Comparison of ENCODE assay signal across 8 cellular contexts in genomic region chr2:10303174-10303633, GRCh38. TPM values are rescaled to one million over a fixed set of nuclear protein-coding genes. Genes with fewer than 3 reads are reported as not detected.
DNase-seq lines count a peak whose midpoint lies in the region; ATAC-seq and TF ChIP-seq lines count a peak whose summit lies in the region.

No MANE protein-coding gene starts in this region.

- H3K36me3 Mint-ChIP-seq in CD4-positive, CD25-positive, alpha-beta regulatory T cell, result no peaks in the 10 kb centered on the region
- peaks cover 17% of the 10 kb centered on the region for H3K36me3 Mint-ChIP-seq in dendritic cell treated with granulocyte-macrophage colony-stimulating factor and Interleukin-4, amounts not matched to agents 40 ng/mL and 50 ng/mL, for 4 days (ENCODE audit: low read depth)

- peak overlapping the region; percentile 93 to 99 (median 98) for H3K4me3 Mint-ChIP-seq in CD4-positive, CD25-positive, alpha-beta regulatory T cell
- peak overlapping the region; percentile 98 for H3K4me3 Mint-ChIP-seq in dendritic cell treated with granulocyte-macrophage colony-stimulating factor and Interleukin-4, amounts not matched to agents 40 ng/mL and 50 ng/mL, for 4 days

- peaks cover 8% of the 10 kb centered on the region for H3K27me3 Mint-ChIP-seq in CD4-positive, CD25-positive, alpha-beta regulatory T cell
- H3K27me3 Mint-ChIP-seq in dendritic cell treated with granulocyte-macrophage colony-stimulating factor and Interleukin-4, amounts not matched to agents 40 ng/mL and 50 ng/mL, for 4 days, result no peaks in the 10 kb centered on the region

- POLR2A ChIA-PET in HEK293 (lab: Yijun Ruan, JAX), result no interaction called here

- CTCF ChIA-PET in HEK293 (lab: Yijun Ruan, JAX), result interaction anchor here (0.6 to 1.2 kb wide), 5 partner anchors 25 to 161 kb away, joined by 3 to 5 read pairs (median 3); no protein-coding TSS in a partner anchor

- peaks cover 19 to 72% (median 45%) of the 10 kb centered on the region in 4 donors for H3K4me1 Mint-ChIP-seq in CD4-positive, CD25-positive, alpha-beta regulatory T cell
- H3K4me1 Mint-ChIP-seq in dendritic cell treated with granulocyte-macrophage colony-stimulating factor and Interleukin-4, amounts not matched to agents 40 ng/mL and 50 ng/mL, for 4 days (ENCODE audit: low read depth), result peaks cover 71% of the 10 kb centered on the region

- 0 out of 2 replicates have a peak, but pooled peaks have one; percentile 12 for TF ChIP-seq CTCF in HEK293 (tag by site-specific recombination; IDR thresholded peaks at IDR 0.05)

- H3K27ac ChIP-seq in CD4-positive, CD25-positive, alpha-beta regulatory T cell (ENCODE audit: insufficient read depth, low read length, poor library complexity, severe bottlenecking), result peak overlapping the region; percentile 33
- H3K27ac ChIP-seq in HEK293 (ENCODE audit: extremely low read depth, low read depth, low read length) (peak overlapping the region; percentile 56; the same call in 1 of the 2 replicates), SJCRH30 (peak overlapping the region; percentile 7; the same call in 1 of the 2 replicates), muscle layer of colon (ENCODE audit: low read depth, low read length) (peak overlapping the region; percentile 59)

- H3K27me3 ChIP-seq in CD4-positive, CD25-positive, alpha-beta regulatory T cell (ENCODE audit: control insufficient read depth, insufficient read depth, low read length), result no peaks in the 10 kb centered on the region
- no peaks in the 10 kb centered on the region for H3K27me3 ChIP-seq in SJCRH30
- H3K27me3 ChIP-seq in muscle layer of colon (ENCODE audit: control insufficient read depth in 1 of 2, insufficient read depth in 2 of 2, low read length in 2 of 2), result no peaks in the 10 kb centered on the region

- ATAC-seq in CD4-positive, CD25-positive, alpha-beta regulatory T cell (ENCODE audit: low read depth in 2 of 2), result peak; percentile 3

- peak overlapping the region; percentile 28 for H3K9ac ChIP-seq in muscle layer of colon (ENCODE audit: low read length)

- peak in 1 of 3 donors; percentile 60 for DNase-seq in CD4-positive, CD25-positive, alpha-beta regulatory T cell
- DNase-seq in SJCRH30 (peak; percentile 47 to 58), NCI-H2081 treated with DMSO at 0.1 percent for 48 hours (lab: John Stamatoyannopoulos, UW) (no peak), T-helper 9 cell (no peak), RPMI8226 (no peak)

- H3K9me3 Mint-ChIP-seq in CD4-positive, CD25-positive, alpha-beta regulatory T cell, result no peaks in the 10 kb centered on the region
- no peaks in the 10 kb centered on the region for H3K9me3 Mint-ChIP-seq in dendritic cell treated with granulocyte-macrophage colony-stimulating factor and Interleukin-4, amounts not matched to agents 40 ng/mL and 50 ng/mL, for 4 days

- H3K27ac Mint-ChIP-seq in CD4-positive, CD25-positive, alpha-beta regulatory T cell, result peak overlapping the region; percentile 38 to 94 (median 94)
- H3K27ac Mint-ChIP-seq in dendritic cell treated with granulocyte-macrophage colony-stimulating factor and Interleukin-4, amounts not matched to agents 40 ng/mL and 50 ng/mL, for 4 days, result peak overlapping the region; percentile 92

- intact Hi-C loops in dendritic cell treated with granulocyte-macrophage colony-stimulating factor and Interleukin-4, amounts not matched to agents 40 ng/mL and 50 ng/mL, for 4 days (cut with micrococcal nuclease), result loop anchor here (10.0 kb wide), 1 partner anchor 102 kb away; no protein-coding TSS in a partner anchor

- H3K36me3 ChIP-seq in CD4-positive, CD25-positive, alpha-beta regulatory T cell (ENCODE audit: control insufficient read depth, insufficient read depth, low read length), result peaks cover 2% of the 10 kb centered on the region
- no peaks in the 10 kb centered on the region for H3K36me3 ChIP-seq in HEK293 (ENCODE audit: control insufficient read depth in 2 of 2, insufficient read depth in 1 of 2, low read length in 2 of 2)
- no peaks in the 10 kb centered on the region for H3K36me3 ChIP-seq in SJCRH30
- no peaks in the 10 kb centered on the region for H3K36me3 ChIP-seq in muscle layer of colon (ENCODE audit: insufficient read depth, low read length)

- peak overlapping the region; percentile 59 for H3K4me3 ChIP-seq in CD4-positive, CD25-positive, alpha-beta regulatory T cell (ENCODE audit: low read depth, low read length)
- H3K4me3 ChIP-seq in HEK293 (ENCODE audit: low read depth, low read length) (peak overlapping the region; percentile 77), SJCRH30 (peak overlapping the region; percentile 71), muscle layer of colon (ENCODE audit: low read depth in 1 of 2, low read length in 2 of 2) (peak overlapping the region; percentile 18 to 82)

- no peaks in the 10 kb centered on the region for H3K9me3 ChIP-seq in CD4-positive, CD25-positive, alpha-beta regulatory T cell (ENCODE audit: control insufficient read depth in 2 of 2, low read length in 2 of 2)
- H3K9me3 ChIP-seq in HEK293 (ENCODE audit: control insufficient read depth, insufficient read depth, low read depth, low read length) (no peaks in the 10 kb centered on the region), SJCRH30 (replicated peaks) (no peaks in the 10 kb centered on the region), muscle layer of colon (ENCODE audit: low read length) (no peaks in the 10 kb centered on the region)

- H3K4me1 ChIP-seq in CD4-positive, CD25-positive, alpha-beta regulatory T cell (ENCODE audit: control insufficient read depth, insufficient read depth, low read length, poor library complexity, severe bottlenecking), result peaks cover 64% of the 10 kb centered on the region
- 0 out of 2 replicates have a peak, but pooled peaks cover 4% of the 10 kb centered on the region for H3K4me1 ChIP-seq in HEK293 (ENCODE audit: control insufficient read depth, insufficient read depth, low read length)
- peaks cover 6% of the 10 kb centered on the region for H3K4me1 ChIP-seq in SJCRH30
- peaks cover 23% of the 10 kb centered on the region for H3K4me1 ChIP-seq in muscle layer of colon (ENCODE audit: insufficient read depth, low read length)

TF ChIP-seq in HEK293, 187 proteins besides CTCF, POLR2A, EP300 and RAD21 (continues in another document):
- TF ChIP-seq ZNF626 (tag by site-specific recombination; IDR thresholded peaks at IDR 0.05), result no peak
- peak; percentile 72 for TF ChIP-seq ZNF600 (tag by site-specific recombination; IDR thresholded peaks at IDR 0.05)
- peak; percentile 62 for TF ChIP-seq ZNF335 (tag by site-specific recombination; conservative IDR thresholded peaks at IDR 0.05)
- TF ChIP-seq ZNF561 (tag by site-specific recombination; IDR thresholded peaks at IDR 0.05; ENCODE audit: borderline replicate concordance), result 0 out of 2 replicates have a peak, but pooled peaks have one; percentile 6
- 0 out of 2 replicates have a peak, but pooled peaks have one; percentile 45 for TF ChIP-seq ZNF777 (tag by site-specific recombination; IDR thresholded peaks at IDR 0.05; ENCODE audit: borderline replicate concordance)
- TF ChIP-seq, protein P1, sequence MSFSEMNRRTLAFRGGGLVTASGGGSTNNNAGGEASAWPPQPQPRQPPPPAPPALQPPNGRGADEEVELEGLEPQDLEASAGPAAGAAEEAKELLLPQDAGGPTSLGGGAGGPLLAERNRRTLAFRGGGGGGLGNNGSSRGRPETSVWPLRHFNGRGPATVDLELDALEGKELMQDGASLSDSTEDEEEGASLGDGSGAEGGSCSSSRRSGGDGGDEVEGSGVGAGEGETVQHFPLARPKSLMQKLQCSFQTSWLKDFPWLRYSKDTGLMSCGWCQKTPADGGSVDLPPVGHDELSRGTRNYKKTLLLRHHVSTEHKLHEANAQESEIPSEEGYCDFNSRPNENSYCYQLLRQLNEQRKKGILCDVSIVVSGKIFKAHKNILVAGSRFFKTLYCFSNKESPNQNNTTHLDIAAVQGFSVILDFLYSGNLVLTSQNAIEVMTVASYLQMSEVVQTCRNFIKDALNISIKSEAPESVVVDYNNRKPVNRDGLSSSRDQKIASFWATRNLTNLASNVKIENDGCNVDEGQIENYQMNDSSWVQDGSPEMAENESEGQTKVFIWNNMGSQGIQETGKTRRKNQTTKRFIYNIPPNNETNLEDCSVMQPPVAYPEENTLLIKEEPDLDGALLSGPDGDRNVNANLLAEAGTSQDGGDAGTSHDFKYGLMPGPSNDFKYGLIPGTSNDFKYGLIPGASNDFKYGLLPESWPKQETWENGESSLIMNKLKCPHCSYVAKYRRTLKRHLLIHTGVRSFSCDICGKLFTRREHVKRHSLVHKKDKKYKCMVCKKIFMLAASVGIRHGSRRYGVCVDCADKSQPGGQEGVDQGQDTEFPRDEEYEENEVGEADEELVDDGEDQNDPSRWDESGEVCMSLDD (tag by site-specific recombination; IDR thresholded peaks at IDR 0.05), result peak; percentile 38; the same call in 1 of the 2 replicates
- TF ChIP-seq ZNF2 (tag by site-specific recombination; IDR thresholded peaks at IDR 0.05), result peak; percentile 66
- TF ChIP-seq ZNF76 (tag by site-specific recombination; IDR thresholded peaks at IDR 0.05; ENCODE audit: borderline replicate concordance, low read depth), result peak; percentile 58; the same call in 1 of the 2 replicates
- TF ChIP-seq ZSCAN4 (tag by site-specific recombination; IDR thresholded peaks at IDR 0.05), result peak; percentile 87
- 0 out of 2 replicates have a peak, but pooled peaks have one; percentile 16 for TF ChIP-seq ZBTB20 (tag by site-specific recombination; IDR thresholded peaks at IDR 0.05)
- TF ChIP-seq, protein P2, sequence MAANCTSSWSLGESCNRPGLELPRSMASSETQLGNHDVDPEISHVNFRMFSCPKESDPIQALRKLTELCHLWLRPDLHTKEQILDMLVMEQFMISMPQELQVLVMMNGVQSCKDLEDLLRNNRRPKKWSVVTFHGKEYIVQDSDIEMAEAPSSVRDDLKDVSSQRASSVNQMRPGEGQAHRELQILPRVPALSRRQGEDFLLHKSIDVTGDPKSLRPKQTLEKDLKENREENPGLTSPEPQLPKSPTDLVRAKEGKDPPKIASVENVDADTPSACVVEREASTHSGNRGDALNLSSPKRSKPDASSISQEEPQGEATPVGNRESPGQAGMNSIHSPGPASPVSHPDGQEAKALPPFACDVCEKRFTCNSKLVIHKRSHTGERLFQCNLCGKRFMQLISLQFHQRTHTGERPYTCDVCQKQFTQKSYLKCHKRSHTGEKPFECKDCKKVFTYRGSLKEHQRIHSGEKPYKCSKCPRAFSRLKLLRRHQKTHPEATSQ (tag by site-specific recombination; IDR thresholded peaks at IDR 0.05), result no peak

RNA-seq across cellular contexts. Expression of gene HPCAL1, which starts 0.5 kb away (rescaled TPM):
- total RNA-seq in CD4-positive, CD25-positive, alpha-beta regulatory T cell, result 33.8 TPM
- 10 to 100 TPM; 80.6 to 95.6 (median 87.7) TPM for polyA plus RNA-seq in CD4-positive, CD25-positive, alpha-beta regulatory T cell
- 51.7 and 52.4 TPM in 2 replicates for total RNA-seq in SJCRH30 (2014; rRNA removed; shearing (Covaris generic))

Comparison
In these comparisons a context has a peak if more than half of its experiments do, and no peak if none do; other contexts are left out.
1. DNase-seq: peak in SJCRH30 (2 of 2); none in NCI-H2081 treated with DMSO at 0.1 percent for 48 hours (single experiment), T-helper 9 cell (single experiment) and RPMI8226 (single experiment).
2. H3K27ac ChIP-seq: peak in every context shown above with its lines; median percentile 59 in muscle layer of colon; 56 in HEK293; 33 in CD4-positive, CD25-positive, alpha-beta regulatory T cell; 7 in SJCRH30.
3. Peak in every context shown above with its lines, with median percentiles within 50 percentile points of each other: H3K4me3 ChIP-seq.